In the genomic region with DNA sequence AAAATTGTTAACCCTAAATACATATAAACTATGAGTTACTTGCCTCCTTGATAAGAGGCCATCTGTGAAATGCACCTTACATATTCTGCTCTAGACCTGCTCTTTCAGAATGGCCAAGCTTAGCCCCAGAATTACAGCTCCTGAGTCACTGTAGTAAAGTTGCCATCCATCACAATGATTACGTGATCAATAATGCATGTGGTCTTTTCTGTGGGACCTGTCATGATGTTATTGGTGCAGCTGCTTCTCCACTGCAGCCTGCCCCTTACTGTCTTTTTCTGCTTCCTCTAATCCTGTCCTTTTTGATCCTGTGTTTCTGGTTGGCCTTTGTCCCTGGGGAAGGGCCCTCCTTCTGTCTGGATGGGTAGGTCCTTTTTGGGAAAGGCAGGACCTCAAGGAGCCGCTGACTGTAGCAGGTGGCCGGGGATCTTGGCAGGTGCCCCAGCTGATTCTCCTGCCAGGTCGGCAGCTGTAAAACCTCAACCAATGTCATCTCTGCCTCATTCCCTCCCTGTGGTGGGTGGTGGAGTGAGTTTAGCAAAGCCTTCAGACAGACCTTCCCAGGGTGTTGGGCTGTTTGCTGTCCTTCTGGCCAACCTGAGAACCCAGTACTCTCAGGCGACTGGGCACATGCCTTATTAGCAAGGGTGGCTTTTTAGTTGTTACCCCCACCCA, we compare ENCODE assay signal across 8 cellular contexts.
DNase-seq lines count a peak whose midpoint lies in the region; ATAC-seq and TF ChIP-seq lines count a peak whose summit lies in the region.

No MANE protein-coding gene starts in this region.

- peak; percentile 4 for ATAC-seq in left lung
- ATAC-seq in HG02852 (IDR thresholded peaks at IDR 0.05; ENCODE audit: unreplicated experiment): no peak
- ATAC-seq in GM19035 (IDR thresholded peaks at IDR 0.05; ENCODE audit: unreplicated experiment): no peak

- H3K27ac Mint-ChIP-seq in activated T-cell treated with anti-CD3 and anti-CD28 coated beads, Interleukin-2, amount 50 U/mL, for 24 hours: peak overlapping the region; percentile 96

- no peaks in the 10 kb centered on the region for H3K9me3 Mint-ChIP-seq in activated T-cell treated with anti-CD3 and anti-CD28 coated beads, Interleukin-2, amount 50 U/mL, for 24 hours

- H3K27me3 ChIP-seq in left lung: no peaks in the 10 kb centered on the region
- no peaks in the 10 kb centered on the region for H3K27me3 ChIP-seq in vagina

- no peak for TF ChIP-seq POLR2A in vagina (IDR thresholded peaks at IDR 0.05)

- H3K36me3 Mint-ChIP-seq in activated T-cell treated with anti-CD3 and anti-CD28 coated beads, Interleukin-2, amount 50 U/mL, for 24 hours (ENCODE audit: low read depth): peaks cover 23% of the 10 kb centered on the region

- H3K4me1 Mint-ChIP-seq in activated T-cell treated with anti-CD3 and anti-CD28 coated beads, Interleukin-2, amount 50 U/mL, for 24 hours (ENCODE audit: low read depth): peaks cover 89% of the 10 kb centered on the region

- intact Hi-C loops in left lung (cut with DNase I) (no loop called here), vagina (cut with DNase I) (no loop called here)

- peaks cover 34 to 95% of the 10 kb centered on the region in 2 donors for H3K4me1 ChIP-seq in left lung
- peaks cover 84% of the 10 kb centered on the region for H3K4me1 ChIP-seq in vagina

- H3K4me3 Mint-ChIP-seq in activated T-cell treated with anti-CD3 and anti-CD28 coated beads, Interleukin-2, amount 50 U/mL, for 24 hours: peak overlapping the region; percentile 74

- H3K27me3 Mint-ChIP-seq in activated T-cell treated with anti-CD3 and anti-CD28 coated beads, Interleukin-2, amount 50 U/mL, for 24 hours: no peaks in the 10 kb centered on the region

- peaks cover 0 to 31% of the 10 kb centered on the region in 2 donors for H3K36me3 ChIP-seq in left lung
- peaks cover 0 to 3% of the 10 kb centered on the region in 2 donors for H3K36me3 ChIP-seq in vagina

- peak; percentile 45 for DNase-seq in stimulated activated CD4-positive, alpha-beta T cell treated with anti-CD3 and anti-CD28 coated beads, Interleukin-1b, Interleukin-23, amount 100 ng/mL, for 48 hours
- DNase-seq in stimulated activated CD4-positive, alpha-beta T cell treated with anti-CD3 and anti-CD28 coated beads, Interleukin-4, amount 100 ng/mL, for 4 hours: no peak
- no peak for DNase-seq in activated T-cell treated with anti-CD3 and anti-CD28 coated beads, Interleukin-2, amount 50 U/mL, for 24 hours
- no peak for DNase-seq in left lung
- no peak for DNase-seq in vagina (ENCODE audit: extremely low spot score in 2 of 2)
- no peak for DNase-seq in GOT3 (lab: John Stamatoyannopoulos, UW)

- TF ChIP-seq CTCF in left lung (IDR thresholded peaks at IDR 0.05) (no peak), vagina (IDR thresholded peaks at IDR 0.05) (no peak)

- H3K9me3 ChIP-seq in left lung (no peaks in the 10 kb centered on the region), vagina (no peaks in the 10 kb centered on the region)

- no peak overlapping the region for H3K4me3 ChIP-seq in left lung
- no peak overlapping the region for H3K4me3 ChIP-seq in vagina

- H3K27ac ChIP-seq in left lung: peak overlapping the region in 1 of 2 donors; percentile 78
- peak overlapping the region; percentile 12 for H3K27ac ChIP-seq in vagina
